ENCODE assay signal across 22 cellular contexts in the genomic region with DNA sequence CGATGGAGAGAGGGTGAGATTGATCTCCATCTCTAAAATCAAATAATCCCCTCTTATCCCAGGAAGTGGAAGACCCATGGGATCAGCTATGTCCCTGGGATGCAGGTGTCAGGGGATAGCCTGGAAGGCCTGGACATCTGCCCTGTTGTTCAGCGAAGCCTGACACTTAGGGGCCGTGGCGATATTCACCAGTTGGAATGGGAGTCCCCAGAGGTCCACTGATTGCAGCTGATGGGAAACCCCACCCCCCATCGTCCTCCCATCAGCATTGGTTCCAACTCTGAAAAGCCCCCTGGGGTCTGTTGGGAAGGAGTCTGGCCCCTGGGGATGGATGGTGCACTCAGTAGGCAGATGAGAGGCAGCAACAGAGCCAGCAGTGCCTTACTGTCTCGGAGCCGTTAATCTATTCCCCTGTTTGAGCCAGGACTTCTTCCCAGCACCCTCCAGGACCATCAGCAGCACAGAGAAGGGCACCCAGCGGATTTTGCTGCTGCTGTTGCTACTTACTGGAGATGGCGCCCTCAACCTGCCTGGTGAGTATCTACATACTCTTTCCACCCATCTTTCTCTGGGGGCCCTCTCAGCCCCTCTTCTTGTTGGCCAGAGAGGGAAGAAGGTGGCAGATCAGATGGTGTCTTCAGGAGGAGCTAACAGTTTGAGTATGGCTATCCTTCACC. TPM values are rescaled to one million over a fixed set of nuclear protein-coding genes. Genes with fewer than 3 reads are reported as not detected.
DNase-seq lines count a peak whose midpoint lies in the region; ATAC-seq and TF ChIP-seq lines count a peak whose summit lies in the region.
"Had no signal": no experiment of that assay in that cellular context is flagged by ENCODE, and none has a peak within 500 bp of the region (broad histone marks: within the 10 kb centered on the region; RNA-seq: fewer than 3 reads in every experiment).

No MANE protein-coding gene starts in this region.

- no peaks in the 10 kb centered on the region for H3K27me3 ChIP-seq in BE2C
- H3K27me3 ChIP-seq in testis, result no peaks in the 10 kb centered on the region
- H3K27me3 ChIP-seq: tibial nerve had no signal

- H3K4me1 ChIP-seq in BE2C (no peaks in the 10 kb centered on the region; the same call in 1 of the 2 replicates), testis (peaks cover 5% of the 10 kb centered on the region)

- H3K4me1 Mint-ChIP-seq in WTC11, result peaks cover 18% of the 10 kb centered on the region
- H3K4me1 Mint-ChIP-seq: neural crest cell had no signal

- H3K9me3 Mint-ChIP-seq in WTC11, result no peaks in the 10 kb centered on the region
- H3K9me3 Mint-ChIP-seq: CD8-positive, alpha-beta T cell; neural crest cell; stimulated activated naive CD8-positive, alpha-beta T cell treated with anti-CD3 and anti-CD28 coated beads, Interleukin-15, Interleukin-2, amounts not matched to agents 100 ng/mL and 50 ng/mL, for 24 hours had no signal

- no peak for TF ChIP-seq POLR2A in testis (IDR thresholded peaks at IDR 0.05)

- H3K27ac ChIP-seq in testis, result no peak overlapping the region
- H3K27ac ChIP-seq: tibial nerve had no signal

- H3K27ac Mint-ChIP-seq in WTC11, result no peak overlapping the region
- H3K27ac Mint-ChIP-seq: CD8-positive, alpha-beta T cell; stimulated activated naive CD8-positive, alpha-beta T cell treated with anti-CD3 and anti-CD28 coated beads, Interleukin-15, Interleukin-2, amounts not matched to agents 100 ng/mL and 50 ng/mL, for 24 hours had no signal

- H3K4me3 Mint-ChIP-seq in WTC11, result no peak overlapping the region
- H3K4me3 Mint-ChIP-seq: CD8-positive, alpha-beta T cell; neural crest cell; stimulated activated naive CD8-positive, alpha-beta T cell treated with anti-CD3 and anti-CD28 coated beads, Interleukin-15, Interleukin-2, amounts not matched to agents 100 ng/mL and 50 ng/mL, for 24 hours had no signal

- H3K4me3 ChIP-seq in BE2C (ENCODE audit: low read depth, low read length) (no peak overlapping the region), testis (no peak overlapping the region)
- H3K4me3 ChIP-seq: mucosa of descending colon, tibial nerve had no signal

- H3K36me3 Mint-ChIP-seq in WTC11, result no peaks in the 10 kb centered on the region
- H3K36me3 Mint-ChIP-seq: CD8-positive, alpha-beta T cell had no signal

- H3K36me3 ChIP-seq in BE2C (no peaks in the 10 kb centered on the region), testis (ENCODE audit: low read depth, missing control alignments) (no peaks in the 10 kb centered on the region)
- H3K36me3 ChIP-seq: tibial nerve had no signal

- POLR2A ChIA-PET in WTC11 (lab: Charles Lee), result interaction anchor here (0.6 to 1.1 kb wide), 3 partner anchors 8 to 30 kb away, joined by 3 to 7 read pairs (median 4); a partner anchor contains a TSS

- H3K27me3 Mint-ChIP-seq in WTC11 (ENCODE audit: low read depth), result no peaks in the 10 kb centered on the region; the same call in none of the 2 replicates
- H3K27me3 Mint-ChIP-seq: stimulated activated naive CD8-positive, alpha-beta T cell treated with anti-CD3 and anti-CD28 coated beads, Interleukin-15, Interleukin-2, amounts not matched to agents 100 ng/mL and 50 ng/mL, for 24 hours had no signal

- CTCF ChIA-PET in WTC11 (lab: Charles Lee), result interaction anchor here (0.6 to 2.7 kb wide), 8 partner anchors 10 to 59 kb away, joined by 3 to 26 read pairs (median 6); a partner anchor contains a TSS

- 80 to 90% methylated on average over 6 to 9 of the region's 9 CpGs for WGBS in testis, 2 donors

- H3K9me3 ChIP-seq in BE2C (no peaks in the 10 kb centered on the region), testis (no peaks in the 10 kb centered on the region)
- H3K9me3 ChIP-seq: mucosa of descending colon, tibial nerve had no signal

- peak; percentile 45 for DNase-seq in BE2C
- DNase-seq in ELF-1 (ENCODE audit: low read depth, low spot score), result peak; percentile 10
- peak; percentile 24 for DNase-seq in NAMALWA (ENCODE audit: low spot score)
- DNase-seq in WTC11 (ENCODE audit: low spot score), result no peak
- DNase-seq in testis, result no peak
- DNase-seq: activated gamma-delta T cell; activated T-cell treated with anti-CD3 and anti-CD28 coated beads for 4 hours; amniotic stem cell; CD8-positive, alpha-beta T cell; mucosa of descending colon; MV-4-11; NCI-H2029 treated with DMSO at 0.1 percent for 48 hours; NCI-H345; small intestine had no signal

- intact Hi-C loops in testis (cut with DNase I; ENCODE audit: low total_unique reads), result no loop called here

- ATAC-seq in WTC11 (peak; percentile 21), GM21737 (IDR thresholded peaks at IDR 0.05; ENCODE audit: unreplicated experiment) (no peak), GM21529 (IDR thresholded peaks at IDR 0.05; ENCODE audit: unreplicated experiment) (no peak), HG03571 (IDR thresholded peaks at IDR 0.05; ENCODE audit: unreplicated experiment) (no peak)
- ATAC-seq: CD8-positive, alpha-beta T cell; mucosa of descending colon had no signal

- no peak for TF ChIP-seq CTCF in BE2C (IDR thresholded peaks at IDR 0.05; ENCODE audit: low read depth, low read length)
- no peak for TF ChIP-seq CTCF in WTC11 (IDR thresholded peaks at IDR 0.05)
- no peak for TF ChIP-seq CTCF in testis (IDR thresholded peaks at IDR 0.05)

TF ChIP-seq in WTC11, 78 proteins besides CTCF, POLR2A, EP300 and RAD21 (continues in another document):
- TF ChIP-seq TCF7 (CRISPR knock-in tag; IDR thresholded peaks at IDR 0.05; ENCODE audit: low read depth) (no peak), JUN (CRISPR knock-in tag; IDR thresholded peaks at IDR 0.05) (no peak), NFYB (CRISPR knock-in tag; conservative IDR thresholded peaks at IDR 0.05; ENCODE audit: low read depth) (no peak), ATF1 (CRISPR knock-in tag; IDR thresholded peaks at IDR 0.05) (no peak)
- TF ChIP-seq, protein P1, sequence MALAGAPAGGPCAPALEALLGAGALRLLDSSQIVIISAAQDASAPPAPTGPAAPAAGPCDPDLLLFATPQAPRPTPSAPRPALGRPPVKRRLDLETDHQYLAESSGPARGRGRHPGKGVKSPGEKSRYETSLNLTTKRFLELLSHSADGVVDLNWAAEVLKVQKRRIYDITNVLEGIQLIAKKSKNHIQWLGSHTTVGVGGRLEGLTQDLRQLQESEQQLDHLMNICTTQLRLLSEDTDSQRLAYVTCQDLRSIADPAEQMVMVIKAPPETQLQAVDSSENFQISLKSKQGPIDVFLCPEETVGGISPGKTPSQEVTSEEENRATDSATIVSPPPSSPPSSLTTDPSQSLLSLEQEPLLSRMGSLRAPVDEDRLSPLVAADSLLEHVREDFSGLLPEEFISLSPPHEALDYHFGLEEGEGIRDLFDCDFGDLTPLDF (CRISPR knock-in tag; IDR thresholded peaks at IDR 0.05), result no peak
- TF ChIP-seq, protein P2, sequence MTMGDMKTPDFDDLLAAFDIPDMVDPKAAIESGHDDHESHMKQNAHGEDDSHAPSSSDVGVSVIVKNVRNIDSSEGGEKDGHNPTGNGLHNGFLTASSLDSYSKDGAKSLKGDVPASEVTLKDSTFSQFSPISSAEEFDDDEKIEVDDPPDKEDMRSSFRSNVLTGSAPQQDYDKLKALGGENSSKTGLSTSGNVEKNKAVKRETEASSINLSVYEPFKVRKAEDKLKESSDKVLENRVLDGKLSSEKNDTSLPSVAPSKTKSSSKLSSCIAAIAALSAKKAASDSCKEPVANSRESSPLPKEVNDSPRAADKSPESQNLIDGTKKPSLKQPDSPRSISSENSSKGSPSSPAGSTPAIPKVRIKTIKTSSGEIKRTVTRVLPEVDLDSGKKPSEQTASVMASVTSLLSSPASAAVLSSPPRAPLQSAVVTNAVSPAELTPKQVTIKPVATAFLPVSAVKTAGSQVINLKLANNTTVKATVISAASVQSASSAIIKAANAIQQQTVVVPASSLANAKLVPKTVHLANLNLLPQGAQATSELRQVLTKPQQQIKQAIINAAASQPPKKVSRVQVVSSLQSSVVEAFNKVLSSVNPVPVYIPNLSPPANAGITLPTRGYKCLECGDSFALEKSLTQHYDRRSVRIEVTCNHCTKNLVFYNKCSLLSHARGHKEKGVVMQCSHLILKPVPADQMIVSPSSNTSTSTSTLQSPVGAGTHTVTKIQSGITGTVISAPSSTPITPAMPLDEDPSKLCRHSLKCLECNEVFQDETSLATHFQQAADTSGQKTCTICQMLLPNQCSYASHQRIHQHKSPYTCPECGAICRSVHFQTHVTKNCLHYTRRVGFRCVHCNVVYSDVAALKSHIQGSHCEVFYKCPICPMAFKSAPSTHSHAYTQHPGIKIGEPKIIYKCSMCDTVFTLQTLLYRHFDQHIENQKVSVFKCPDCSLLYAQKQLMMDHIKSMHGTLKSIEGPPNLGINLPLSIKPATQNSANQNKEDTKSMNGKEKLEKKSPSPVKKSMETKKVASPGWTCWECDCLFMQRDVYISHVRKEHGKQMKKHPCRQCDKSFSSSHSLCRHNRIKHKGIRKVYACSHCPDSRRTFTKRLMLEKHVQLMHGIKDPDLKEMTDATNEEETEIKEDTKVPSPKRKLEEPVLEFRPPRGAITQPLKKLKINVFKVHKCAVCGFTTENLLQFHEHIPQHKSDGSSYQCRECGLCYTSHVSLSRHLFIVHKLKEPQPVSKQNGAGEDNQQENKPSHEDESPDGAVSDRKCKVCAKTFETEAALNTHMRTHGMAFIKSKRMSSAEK (CRISPR knock-in tag; IDR thresholded peaks at IDR 0.05; ENCODE audit: borderline replicate concordance), result no peak

RNA-seq across cellular contexts. Expression of a gene that starts 13.4 kb away (rescaled TPM):
- not detected for polyA plus RNA-seq in BE2C (2012; ENCODE audit: insufficient read depth, insufficient read length, low read depth)
- total RNA-seq in WTC11 (2021), result 0.35 to 0.85 TPM (median 0.55 TPM) in 3 replicates
- 1 to 10 TPM; 4.9 to 8.2 TPM for total RNA-seq in testis
- polyA plus RNA-seq in testis (ENCODE audit: insufficient read depth, low read depth, low replicate concordance), result 13.2 TPM
- total RNA-seq: CD8-positive, alpha-beta T cell; liver; mucosa of descending colon; neural crest cell; pulmonary artery endothelial cell; tibial nerve had no signal
- polyA plus RNA-seq: liver, small intestine had no signal

RNA-seq across cellular contexts. Expression of a gene that starts 26.5 kb away (rescaled TPM):
- polyA plus RNA-seq in BE2C (2012; ENCODE audit: insufficient read depth, insufficient read length, low read depth), result 0.36 TPM
- total RNA-seq in WTC11 (2021) (18.0 to 20.5 TPM (median 19.7 TPM) in 3 replicates), testis (1 to 10 TPM; 7.6 to 9.6 TPM)
- 2.7 TPM for polyA plus RNA-seq in testis (ENCODE audit: insufficient read depth, low read depth, low replicate concordance)
- total RNA-seq: pulmonary artery endothelial cell had no signal

RNA-seq across cellular contexts. Expression of a gene that starts 30.2 kb away (rescaled TPM):
- 9.7 TPM for polyA plus RNA-seq in BE2C (2012; ENCODE audit: insufficient read depth, insufficient read length, low read depth)
- total RNA-seq in WTC11 (2021) (32.0 to 40.8 TPM (median 35.3 TPM) in 3 replicates), testis (10 to 100 TPM; 52.1 to 61.8 TPM)
- 82.5 TPM for polyA plus RNA-seq in testis (ENCODE audit: insufficient read depth, low read depth, low replicate concordance)

RNA-seq across cellular contexts. Expression of a gene that starts 32.1 kb away (rescaled TPM):
- polyA plus RNA-seq in BE2C (2012; ENCODE audit: insufficient read depth, insufficient read length, low read depth), result 4.0 TPM
- total RNA-seq in WTC11 (2021) (not detected in 3 replicates), testis (1 to 10 TPM in 1 of 2 donors, not detected in 1; 1.7 TPM)
- polyA plus RNA-seq in testis (ENCODE audit: insufficient read depth, low read depth, low replicate concordance), result 0.62 TPM
- total RNA-seq: CD8-positive, alpha-beta T cell; liver; mucosa of descending colon; neural crest cell; pulmonary artery endothelial cell; tibial nerve had no signal

RNA-seq across cellular contexts. Expression of a gene that starts 34.1 kb away (rescaled TPM):
- 226 TPM for polyA plus RNA-seq in BE2C (2012; ENCODE audit: insufficient read depth, insufficient read length, low read depth)
- total RNA-seq in WTC11 (2021), result 39.6 to 49.1 TPM (median 43.3 TPM) in 3 replicates
- total RNA-seq in testis, result 10 to 100 TPM; 37.3 to 56.7 TPM
- polyA plus RNA-seq in testis (ENCODE audit: insufficient read depth, low read depth, low replicate concordance), result 22.8 TPM

Comparison
In these comparisons a context has a peak if more than half of its experiments do, and no peak if none do; other contexts are left out.
1. DNase-seq: peak in BE2C (single experiment), ELF-1 (single experiment) and NAMALWA (single experiment); none in WTC11 (single experiment) and testis (single experiment).